ENCODE assay signal across 8 cellular contexts in the genomic region with DNA sequence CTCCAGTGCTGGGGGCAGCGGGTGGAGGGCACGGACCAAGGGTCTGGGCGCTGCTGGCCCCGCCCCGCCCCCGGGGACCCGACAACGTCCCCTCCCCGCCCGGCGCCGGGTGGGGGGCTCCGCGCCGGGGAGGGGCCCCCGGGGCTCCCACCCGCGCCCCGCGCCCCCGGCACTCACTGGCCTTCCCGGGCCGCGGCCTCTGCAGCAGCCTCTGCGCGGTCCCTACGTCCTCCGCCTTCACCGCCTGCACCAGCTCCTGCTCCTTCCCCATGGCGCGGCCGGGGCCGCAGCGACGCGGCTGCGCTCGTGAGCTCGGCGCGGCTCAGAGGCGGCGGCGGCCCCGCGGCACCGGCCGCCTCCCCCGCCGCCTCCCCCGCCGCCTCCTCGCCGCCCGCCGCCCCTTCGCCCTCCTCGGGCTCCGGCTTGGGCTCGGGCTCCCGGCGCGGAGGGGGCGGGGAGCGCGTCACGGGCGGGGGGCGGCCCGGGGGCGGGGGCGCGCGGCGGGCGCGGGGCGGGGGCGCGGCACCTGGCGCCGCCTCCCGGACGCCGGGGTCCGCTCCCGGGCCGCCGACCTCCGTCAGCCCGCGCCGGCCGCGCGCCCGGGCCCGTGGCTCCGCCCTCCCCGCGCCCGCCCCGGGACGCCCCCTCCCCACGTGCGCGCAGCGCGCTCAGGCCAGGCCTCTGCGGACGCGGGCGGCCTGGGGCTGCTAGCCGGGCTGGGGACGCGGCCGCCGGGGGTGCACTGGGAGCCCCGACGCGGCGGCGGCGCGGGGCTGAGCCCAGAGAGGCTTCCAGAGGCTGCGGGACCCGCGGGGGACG. TPM values are rescaled to one million over a fixed set of nuclear protein-coding genes. Genes with fewer than 3 reads are reported as not detected.
A peak's percentile ranks its signal among the peaks of the same experiment; 100 is the strongest.
DNase-seq lines count a peak whose midpoint lies in the region; ATAC-seq lines count a peak whose summit lies in the region.

A gene with protein sequence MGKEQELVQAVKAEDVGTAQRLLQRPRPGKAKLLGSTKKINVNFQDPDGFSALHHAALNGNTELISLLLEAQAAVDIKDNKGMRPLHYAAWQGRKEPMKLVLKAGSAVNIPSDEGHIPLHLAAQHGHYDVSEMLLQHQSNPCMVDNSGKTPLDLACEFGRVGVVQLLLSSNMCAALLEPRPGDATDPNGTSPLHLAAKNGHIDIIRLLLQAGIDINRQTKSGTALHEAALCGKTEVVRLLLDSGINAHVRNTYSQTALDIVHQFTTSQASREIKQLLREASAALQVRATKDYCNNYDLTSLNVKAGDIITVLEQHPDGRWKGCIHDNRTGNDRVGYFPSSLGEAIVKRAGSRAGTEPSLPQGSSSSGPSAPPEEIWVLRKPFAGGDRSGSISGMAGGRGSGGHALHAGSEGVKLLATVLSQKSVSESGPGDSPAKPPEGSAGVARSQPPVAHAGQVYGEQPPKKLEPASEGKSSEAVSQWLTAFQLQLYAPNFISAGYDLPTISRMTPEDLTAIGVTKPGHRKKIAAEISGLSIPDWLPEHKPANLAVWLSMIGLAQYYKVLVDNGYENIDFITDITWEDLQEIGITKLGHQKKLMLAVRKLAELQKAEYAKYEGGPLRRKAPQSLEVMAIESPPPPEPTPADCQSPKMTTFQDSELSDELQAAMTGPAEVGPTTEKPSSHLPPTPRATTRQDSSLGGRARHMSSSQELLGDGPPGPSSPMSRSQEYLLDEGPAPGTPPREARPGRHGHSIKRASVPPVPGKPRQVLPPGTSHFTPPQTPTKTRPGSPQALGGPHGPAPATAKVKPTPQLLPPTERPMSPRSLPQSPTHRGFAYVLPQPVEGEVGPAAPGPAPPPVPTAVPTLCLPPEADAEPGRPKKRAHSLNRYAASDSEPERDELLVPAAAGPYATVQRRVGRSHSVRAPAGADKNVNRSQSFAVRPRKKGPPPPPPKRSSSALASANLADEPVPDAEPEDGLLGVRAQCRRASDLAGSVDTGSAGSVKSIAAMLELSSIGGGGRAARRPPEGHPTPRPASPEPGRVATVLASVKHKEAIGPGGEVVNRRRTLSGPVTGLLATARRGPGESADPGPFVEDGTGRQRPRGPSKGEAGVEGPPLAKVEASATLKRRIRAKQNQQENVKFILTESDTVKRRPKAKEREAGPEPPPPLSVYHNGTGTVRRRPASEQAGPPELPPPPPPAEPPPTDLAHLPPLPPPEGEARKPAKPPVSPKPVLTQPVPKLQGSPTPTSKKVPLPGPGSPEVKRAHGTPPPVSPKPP (N-terminal part only) (minus strand): TSS at position 444 of the 819 bp plus-strand sequence. CDS start 173 bp downstream, at position 271.

- CTCF ChIA-PET in activated naive CD4-positive, alpha-beta T cell treated with anti-CD3 and anti-CD28 coated beads for 36 hours (lab: Charles Lee): no interaction called here

- peaks cover 4% of the 10 kb centered on the region for H3K4me1 Mint-ChIP-seq in activated naive CD4-positive, alpha-beta T cell treated with anti-CD3 and anti-CD28 coated beads for 36 hours (ENCODE audit: low read depth)

- DNase-seq in activated naive CD4-positive, alpha-beta T cell treated with anti-CD3 and anti-CD28 coated beads for 36 hours: no peak
- DNase-seq in activated naive CD4-positive, alpha-beta T cell (lab: John Stamatoyannopoulos, UW): no peak
- DNase-seq in UCSD-AML1 (lab: John Stamatoyannopoulos, UW; ENCODE audit: unreplicated experiment): peak; percentile 28
- DNase-seq in hepatic stellate cell (ENCODE audit: low spot score): peak; percentile 52
- DNase-seq in NCI-H2029 (lab: John Stamatoyannopoulos, UW): no peak
- DNase-seq in NCI-H2107 treated with DMSO at 0.1 percent for 48 hours (lab: John Stamatoyannopoulos, UW; ENCODE audit: unreplicated experiment): no peak

- H3K27ac Mint-ChIP-seq in activated naive CD4-positive, alpha-beta T cell treated with anti-CD3 and anti-CD28 coated beads for 36 hours: no peak within 1 kb of the TSS

- no peak within 1 kb of the TSS for H3K27ac ChIP-seq in temporal lobe (ENCODE audit: low read depth, low read length)

- no peak for ATAC-seq in GM19463 (IDR thresholded peaks at IDR 0.05; ENCODE audit: unreplicated experiment)

- no peaks in the 10 kb centered on the region for H3K36me3 Mint-ChIP-seq in activated naive CD4-positive, alpha-beta T cell treated with anti-CD3 and anti-CD28 coated beads for 36 hours (ENCODE audit: low read depth)

- H3K9me3 Mint-ChIP-seq in activated naive CD4-positive, alpha-beta T cell treated with anti-CD3 and anti-CD28 coated beads for 36 hours: no peaks in the 10 kb centered on the region

- peaks cover 26% of the 10 kb centered on the region for H3K27me3 Mint-ChIP-seq in activated naive CD4-positive, alpha-beta T cell treated with anti-CD3 and anti-CD28 coated beads for 36 hours (ENCODE audit: low read depth)

- H3K4me3 Mint-ChIP-seq in activated naive CD4-positive, alpha-beta T cell treated with anti-CD3 and anti-CD28 coated beads for 36 hours: peak within 1 kb of the TSS; percentile 50

- intact Hi-C loops in activated naive CD4-positive, alpha-beta T cell treated with anti-CD3 and anti-CD28 coated beads for 36 hours (cut with micrococcal nuclease): no loop called here

RNA-seq across cellular contexts. Expression of the gene that starts here (rescaled TPM):
- under 1 TPM; 0.15 to 0.17 TPM for total RNA-seq in activated naive CD4-positive, alpha-beta T cell treated with anti-CD3 and anti-CD28 coated beads for 36 hours
- total RNA-seq in temporal lobe: 20.9 TPM

Comparison
In these comparisons a context has a peak if more than half of its experiments do, and no peak if none do; other contexts are left out.
1. RNA of the gene that starts here (total RNA-seq): 20.9 TPM in temporal lobe (single experiment); 0.15 to 0.17 TPM in activated naive CD4-positive, alpha-beta T cell treated with anti-CD3 and anti-CD28 coated beads for 36 hours; every median in the first group is over 10 times any median in the second.
2. DNase-seq: peak in UCSD-AML1 (single experiment) and hepatic stellate cell (single experiment); none in activated naive CD4-positive, alpha-beta T cell treated with anti-CD3 and anti-CD28 coated beads for 36 hours (single experiment), activated naive CD4-positive, alpha-beta T cell (0 of 4), NCI-H2029 (single experiment) and NCI-H2107 treated with DMSO at 0.1 percent for 48 hours (single experiment).